Comparison of ENCODE assay signal across 10 cellular contexts in the genomic region with DNA sequence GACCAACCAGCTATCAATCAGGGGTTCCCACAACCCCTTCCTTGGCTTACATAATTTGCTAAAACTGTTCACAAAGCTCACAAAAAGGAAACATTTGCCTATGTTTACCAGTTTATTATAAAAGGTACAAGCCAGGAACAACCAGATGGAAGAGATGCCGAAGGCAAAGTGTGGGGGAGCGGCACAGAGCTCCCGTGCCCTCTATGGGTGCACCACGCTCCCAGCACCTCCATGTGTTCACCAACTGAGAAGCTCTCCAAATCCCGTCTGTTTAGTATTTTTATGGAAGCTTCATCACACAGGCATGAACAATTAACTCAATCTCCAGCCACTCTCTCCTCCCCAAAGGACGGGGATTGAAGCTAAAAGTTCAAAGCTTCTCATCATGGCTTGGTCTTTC.
"Had no signal": no experiment of that assay in that cellular context is flagged by ENCODE, and none has a peak within 500 bp of the region (broad histone marks: within the 10 kb centered on the region; RNA-seq: fewer than 3 reads in every experiment).

No MANE protein-coding gene starts in this region.

- H3K4me3 ChIP-seq: GM23248, GM23338, HAP-1 had no signal

- H3K27ac ChIP-seq: GM23248 had no signal

- FAIRE-seq: H1, H54 had no signal

- H3K36me3 ChIP-seq: HAP-1 had no signal

- H3K9me3 ChIP-seq: HAP-1 had no signal

- H3K4me2 ChIP-seq: GM23338 had no signal

- H3K4me1 ChIP-seq: HAP-1 had no signal

- DNase-seq: GM23248, GOT3, H7, H9, HCEC 1CT, HFFc6 had no signal

- H2AFZ ChIP-seq: GM23248, GM23338 had no signal

- ATAC-seq: GM23338 had no signal

- H3K9ac ChIP-seq: GM23248 had no signal
